In genomic region chr15:62426387-62426956, GRCh38 we compare ENCODE assay signal across 1 cellular context.
TF ChIP-seq lines count a peak whose summit lies in the region.

No MANE protein-coding gene starts in this region.

TF ChIP-seq in HepG2, 621 proteins besides CTCF, POLR2A, EP300 and RAD21:
- no peak for TF ChIP-seq KDM5B (CRISPR knock-in tag; IDR thresholded peaks at IDR 0.05; ENCODE audit: borderline replicate concordance)
- 0 out of 2 replicates have a peak, but pooled peaks have one; percentile 11 for TF ChIP-seq HNF4A (CRISPR knock-in tag; IDR thresholded peaks at IDR 0.05)
